Comparison of ENCODE assay signal across 1 cellular context in the genomic region with DNA sequence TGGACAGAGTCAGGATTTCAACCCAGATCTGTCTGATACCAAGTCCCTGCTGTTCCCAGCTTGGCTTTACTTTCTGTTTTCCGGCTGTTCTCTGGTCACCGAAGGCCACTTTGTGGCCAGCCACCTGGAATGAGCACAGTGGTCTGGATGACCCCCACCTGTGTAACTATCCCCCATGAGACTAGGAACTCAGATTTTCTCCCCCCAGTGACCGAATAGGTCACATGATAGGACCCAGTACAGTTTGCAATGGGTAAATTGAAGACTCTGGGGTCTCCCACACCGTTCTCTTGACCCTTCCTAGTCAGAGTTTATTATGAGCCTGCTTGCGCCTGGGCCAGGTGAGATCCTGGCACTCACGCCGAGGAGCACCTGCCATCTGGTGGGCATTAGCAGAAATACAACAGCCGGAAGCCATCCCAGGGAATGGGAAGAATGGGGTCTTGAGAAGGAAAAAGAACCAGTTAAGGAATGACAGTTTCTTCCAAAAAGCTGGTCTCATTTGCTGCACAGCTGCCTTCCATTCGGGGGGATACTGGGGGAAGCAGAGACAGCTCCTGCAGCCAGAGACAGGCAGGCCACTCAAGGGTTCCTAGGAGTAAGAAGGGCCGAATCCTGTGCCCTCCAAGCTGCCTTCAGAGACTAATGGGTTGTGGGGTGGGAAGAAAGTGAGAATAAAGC.
TF ChIP-seq lines count a peak whose summit lies in the region.

No MANE protein-coding gene starts in this region.

TF ChIP-seq in K562, 482 proteins besides CTCF, POLR2A, EP300 and RAD21 (continued from another document):
- TF ChIP-seq, protein P1, sequence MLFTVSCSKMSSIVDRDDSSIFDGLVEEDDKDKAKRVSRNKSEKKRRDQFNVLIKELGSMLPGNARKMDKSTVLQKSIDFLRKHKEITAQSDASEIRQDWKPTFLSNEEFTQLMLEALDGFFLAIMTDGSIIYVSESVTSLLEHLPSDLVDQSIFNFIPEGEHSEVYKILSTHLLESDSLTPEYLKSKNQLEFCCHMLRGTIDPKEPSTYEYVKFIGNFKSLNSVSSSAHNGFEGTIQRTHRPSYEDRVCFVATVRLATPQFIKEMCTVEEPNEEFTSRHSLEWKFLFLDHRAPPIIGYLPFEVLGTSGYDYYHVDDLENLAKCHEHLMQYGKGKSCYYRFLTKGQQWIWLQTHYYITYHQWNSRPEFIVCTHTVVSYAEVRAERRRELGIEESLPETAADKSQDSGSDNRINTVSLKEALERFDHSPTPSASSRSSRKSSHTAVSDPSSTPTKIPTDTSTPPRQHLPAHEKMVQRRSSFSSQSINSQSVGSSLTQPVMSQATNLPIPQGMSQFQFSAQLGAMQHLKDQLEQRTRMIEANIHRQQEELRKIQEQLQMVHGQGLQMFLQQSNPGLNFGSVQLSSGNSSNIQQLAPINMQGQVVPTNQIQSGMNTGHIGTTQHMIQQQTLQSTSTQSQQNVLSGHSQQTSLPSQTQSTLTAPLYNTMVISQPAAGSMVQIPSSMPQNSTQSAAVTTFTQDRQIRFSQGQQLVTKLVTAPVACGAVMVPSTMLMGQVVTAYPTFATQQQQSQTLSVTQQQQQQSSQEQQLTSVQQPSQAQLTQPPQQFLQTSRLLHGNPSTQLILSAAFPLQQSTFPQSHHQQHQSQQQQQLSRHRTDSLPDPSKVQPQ (CRISPR knock-in tag; IDR thresholded peaks at IDR 0.05; ENCODE audit: borderline replicate concordance), result no peak
- TF ChIP-seq NFE2 (IDR thresholded peaks at IDR 0.05; ENCODE audit: low read depth) (no peak), RBM34 (IDR thresholded peaks at IDR 0.05; ENCODE audit: borderline replicate concordance, insufficient read depth, low read length) (no peak), ATF1 (CRISPR knock-in tag; IDR thresholded peaks at IDR 0.05) (no peak), ATF1 (tag; IDR thresholded peaks at IDR 0.05) (no peak), ZSCAN32 (CRISPR knock-in tag; IDR thresholded peaks at IDR 0.05) (no peak)
